Comparison of ENCODE assay signal across 20 cellular contexts in genomic region chr16:65783709-65784474, GRCh38.
"Had no signal": no experiment of that assay in that cellular context is flagged by ENCODE, and none has a peak within 500 bp of the region (broad histone marks: within the 10 kb centered on the region; RNA-seq: fewer than 3 reads in every experiment).

No MANE protein-coding gene starts in this region.

- DNase-seq: activated CD4-positive, alpha-beta T cell treated with anti-CD3 and anti-CD28 coated beads, Interleukin-2, amount 10 ng/mL, durations not matched to agents 24 days and 14 days; activated CD8-positive, alpha-beta memory T cell treated with anti-CD3 and anti-CD28 coated beads, Interleukin-2, amount 10 ng/mL, durations not matched to agents 7 days and 5 days; activated CD8-positive, alpha-beta T cell treated with anti-CD3 and anti-CD28 coated beads for 36 hours; activated gamma-delta T cell; activated naive CD4-positive, alpha-beta T cell treated with anti-CD3 and anti-CD28 coated beads, Interleukin-2, amount 50 U/mL, for 16 hours; activated naive CD8-positive, alpha-beta T cell treated with anti-CD3 and anti-CD28 coated beads, Interleukin-2, amount 50 U/mL, for 24 hours; effector memory CD4-positive, alpha-beta T cell; left ventricle myocardium superior; mammary epithelial cell; midbrain; natural killer cell; ovary; psoas muscle; stimulated activated CD4-positive, alpha-beta T cell treated with anti-CD3 and anti-CD28 coated beads, Interleukin-12 subunit alpha, Interleukin-12 subunit beta, amount 100 ng/mL, for 4 hours; stimulated activated CD4-positive, alpha-beta T cell treated with anti-CD3 and anti-CD28 coated beads, Interleukin-4, amount 100 ng/mL, for 4 hours; stimulated activated naive CD8-positive, alpha-beta T cell treated with anti-CD3 and anti-CD28 coated beads, Interleukin-15, Interleukin-2, amounts not matched to agents 100 U/mL and 50 U/mL, for 24 hours; T-helper 2 cell; thyroid gland had no signal

- H3K27ac ChIP-seq: gastroesophageal sphincter, ovary, psoas muscle, right atrium auricular region, thyroid gland had no signal

- H3K4me3 ChIP-seq: gastroesophageal sphincter, ovary, psoas muscle, right atrium auricular region, thyroid gland had no signal

- H3K36me3 ChIP-seq: gastroesophageal sphincter, ovary, right atrium auricular region, thyroid gland had no signal

- H3K27me3 ChIP-seq: gastroesophageal sphincter, ovary, right atrium auricular region, thyroid gland had no signal

- H3K4me1 ChIP-seq: psoas muscle, right atrium auricular region, thyroid gland had no signal

- ATAC-seq: activated CD8-positive, alpha-beta memory T cell treated with anti-CD3 and anti-CD28 coated beads, Interleukin-2, amount 10 ng/mL, durations not matched to agents 7 days and 5 days; activated CD8-positive, alpha-beta T cell treated with anti-CD3 and anti-CD28 coated beads for 36 hours; activated naive CD8-positive, alpha-beta T cell treated with anti-CD3 and anti-CD28 coated beads, Interleukin-2, amount 50 U/mL, for 24 hours; gastroesophageal sphincter; natural killer cell; psoas muscle; stimulated activated naive CD8-positive, alpha-beta T cell treated with anti-CD3 and anti-CD28 coated beads, Interleukin-15, Interleukin-2, amounts not matched to agents 100 U/mL and 50 U/mL, for 24 hours had no signal

- H3K9me3 ChIP-seq: gastroesophageal sphincter, ovary, psoas muscle, right atrium auricular region, thyroid gland had no signal
